18 cellular contexts compared by ENCODE assay signal in the genomic region with DNA sequence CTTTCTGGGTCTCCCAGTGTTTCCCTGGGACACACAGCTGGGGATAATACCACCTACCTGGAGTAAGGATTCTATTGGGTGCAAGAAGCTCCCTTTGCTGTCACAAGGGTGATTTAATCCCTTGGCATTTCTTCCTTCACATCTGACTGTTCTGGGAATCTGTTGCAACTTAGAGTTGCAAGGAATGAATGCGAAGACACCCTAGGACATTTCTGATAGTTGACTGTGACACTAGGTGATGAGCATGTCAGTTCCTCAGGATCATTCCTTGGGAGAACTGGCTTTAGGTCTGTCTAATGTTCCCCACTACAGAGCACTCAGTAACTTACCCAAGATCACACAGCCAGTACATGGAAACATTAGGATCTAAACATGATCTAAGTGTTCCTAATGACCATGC.
DNase-seq lines count a peak whose midpoint lies in the region; ATAC-seq, FAIRE-seq and TF ChIP-seq lines count a peak whose summit lies in the region.
"Had no signal": no experiment of that assay in that cellular context is flagged by ENCODE, and none has a peak within 500 bp of the region (broad histone marks: within the 10 kb centered on the region; RNA-seq: fewer than 3 reads in every experiment).

No MANE protein-coding gene starts in this region.

- H3K4me1 Mint-ChIP-seq in astrocyte (ENCODE audit: low read depth, unreplicated experiment): peaks cover 14% of the 10 kb centered on the region
- no peaks in the 10 kb centered on the region for H3K4me1 Mint-ChIP-seq in Caco-2 (ENCODE audit: low read depth, unreplicated experiment)
- H3K4me1 Mint-ChIP-seq: B cell; CD8-positive, alpha-beta memory T cell had no signal

- H3K9me3 ChIP-seq in GM23248 (ENCODE audit: low read depth) (no peaks in the 10 kb centered on the region), astrocyte (ENCODE audit: insufficient read depth, low read depth, low read length) (no peaks in the 10 kb centered on the region), Caco-2 (no peaks in the 10 kb centered on the region), right cardiac atrium (ENCODE audit: control insufficient read depth, low read length) (no peaks in the 10 kb centered on the region)
- H3K9me3 ChIP-seq: BLaER1 treated with 17β-estradiol and CSF1 and Interleukin-3, amounts not matched to agents 10 nM and 100 nM had no signal

- TF ChIP-seq CTCF in astrocyte (IDR thresholded peaks at IDR 0.05; ENCODE audit: insufficient read depth, low read depth, low read length): no peak
- TF ChIP-seq CTCF in Caco-2 (IDR thresholded peaks at IDR 0.05; ENCODE audit: insufficient read depth in 1 of 2, low read depth in 1 of 2, low read length in 1 of 2, severe bottlenecking in 1 of 2, unreplicated experiment in 1 of 2): no peak

- no peak for TF ChIP-seq POLR2A in H54 (IDR thresholded peaks at IDR 0.05; ENCODE audit: low read depth, low read length)

- H3K9me3 Mint-ChIP-seq in astrocyte (ENCODE audit: unreplicated experiment): no peaks in the 10 kb centered on the region
- no peaks in the 10 kb centered on the region for H3K9me3 Mint-ChIP-seq in Caco-2 (ENCODE audit: unreplicated experiment)

- H2AFZ ChIP-seq in GM23248: no peak overlapping the region
- H2AFZ ChIP-seq in astrocyte (ENCODE audit: low read depth, low read length): peak overlapping the region; percentile 39

- ATAC-seq in right cardiac atrium: no peak
- ATAC-seq: HCT116, K562 had no signal

- H3K27ac ChIP-seq in GM23248 (no peak overlapping the region), astrocyte (ENCODE audit: low read depth, low read length) (peak overlapping the region; percentile 54), epithelial cell of prostate (peak overlapping the region; percentile 37), right cardiac atrium (ENCODE audit: low read length) (no peak overlapping the region)

- no peak for DNase-seq in GM23248
- no peak for DNase-seq in astrocyte (ENCODE audit: low read depth)
- no peak for DNase-seq in epithelial cell of prostate (ENCODE audit: low read depth, low spot score)
- no peak for DNase-seq in H54 (ENCODE audit: insufficient read length, low spot score)
- no peak for DNase-seq in Caco-2
- no peak for DNase-seq in right cardiac atrium
- DNase-seq: CD8-positive, alpha-beta memory T cell; COR-L47; DMS153; DMS79; GF-D8; GOT3 had no signal

- H3K9ac ChIP-seq in GM23248 (no peak overlapping the region), astrocyte (ENCODE audit: low read length) (no peak overlapping the region)
- H3K9ac ChIP-seq: BLaER1 treated with 17β-estradiol and CSF1 and Interleukin-3, amounts not matched to agents 10 nM and 100 nM had no signal

- H3K27me3 Mint-ChIP-seq in astrocyte (ENCODE audit: low read depth, unreplicated experiment): peaks cover 5% of the 10 kb centered on the region
- H3K27me3 Mint-ChIP-seq in Caco-2 (ENCODE audit: insufficient read depth, unreplicated experiment): peaks cover 7% of the 10 kb centered on the region
- H3K27me3 Mint-ChIP-seq: B cell; CD8-positive, alpha-beta memory T cell had no signal

- 78 to 82% methylated on average over 1 of the region's 1 CpG for WGBS in GM23248 (ENCODE audit: low coverage in 1 of 2, low lambda C conversion rate in 2 of 2, missing lambda C conversion rate in 2 of 2), 2 experiments
- 93% methylated on average over 1 of the region's 1 CpG for WGBS in right cardiac atrium

- H4K20me1 ChIP-seq in GM23248 (ENCODE audit: insufficient read depth) (no peaks in the 10 kb centered on the region), astrocyte (ENCODE audit: insufficient read depth, low read length) (no peaks in the 10 kb centered on the region)
- H4K20me1 ChIP-seq: BLaER1 treated with 17β-estradiol and CSF1 and Interleukin-3, amounts not matched to agents 10 nM and 100 nM had no signal

- H3K27ac Mint-ChIP-seq in astrocyte (ENCODE audit: unreplicated experiment) (no peak overlapping the region), Caco-2 (ENCODE audit: unreplicated experiment) (no peak overlapping the region)
- H3K27ac Mint-ChIP-seq: B cell; CD8-positive, alpha-beta memory T cell; HFFc6 had no signal

- peak overlapping the region; percentile 69 for H3K4me2 ChIP-seq in GM23248 (ENCODE audit: unreplicated experiment)
- H3K4me2 ChIP-seq in astrocyte (ENCODE audit: low read length): peak overlapping the region; percentile 83

- H3F3A ChIP-seq in GM23248 (ENCODE audit: insufficient read depth): no peaks in the 10 kb centered on the region; the same call in 1 of the 2 replicates

- H3K79me2 ChIP-seq in GM23248 (ENCODE audit: insufficient read depth) (no peaks in the 10 kb centered on the region), astrocyte (ENCODE audit: insufficient read depth, low read length) (no peaks in the 10 kb centered on the region)

- H3K9me2 ChIP-seq in GM23248 (ENCODE audit: insufficient read depth): no peaks in the 10 kb centered on the region

- no peak for FAIRE-seq in astrocyte (lab: Jason Lieb, UNC)
- FAIRE-seq in H54 (lab: Jason Lieb, UNC): no peak
- FAIRE-seq: HTR-8/SVneo, K562 had no signal

- H3K27me3 ChIP-seq in GM23248 (replicated peaks; ENCODE audit: insufficient read depth) (no peaks in the 10 kb centered on the region), astrocyte (ENCODE audit: insufficient read depth, low read length) (no peaks in the 10 kb centered on the region), Caco-2 (replicated peaks; ENCODE audit: control insufficient read depth, insufficient read depth, low read length) (no peaks in the 10 kb centered on the region), right cardiac atrium (ENCODE audit: control insufficient read depth, insufficient read depth) (no peaks in the 10 kb centered on the region)
- H3K27me3 ChIP-seq: BLaER1 treated with 17β-estradiol and CSF1 and Interleukin-3, amounts not matched to agents 10 nM and 100 nM had no signal

- in situ Hi-C loops in GM23248 (cut with MboI): no loop called here

- no TSS peak for BruUV-seq in Caco-2 (replicated peaks; lab: Mats Ljungman, UMichigan)

- no peaks in the 10 kb centered on the region for H3K36me3 ChIP-seq in GM23248 (ENCODE audit: low read depth)
- no peaks in the 10 kb centered on the region for H3K36me3 ChIP-seq in astrocyte (ENCODE audit: insufficient read depth, low read length)
- H3K36me3 ChIP-seq in Caco-2 (ENCODE audit: control insufficient read depth, insufficient read depth, low read length): no peaks in the 10 kb centered on the region
- H3K36me3 ChIP-seq: BLaER1 treated with 17β-estradiol and CSF1 and Interleukin-3, amounts not matched to agents 10 nM and 100 nM had no signal

- H3K4me3 Mint-ChIP-seq in astrocyte (ENCODE audit: unreplicated experiment): no peak overlapping the region
- H3K4me3 Mint-ChIP-seq in Caco-2 (ENCODE audit: unreplicated experiment): no peak overlapping the region
- H3K4me3 Mint-ChIP-seq: B cell; CD8-positive, alpha-beta memory T cell; HFFc6 had no signal

- H3K4me3 ChIP-seq in GM23248: no peak overlapping the region
- peak overlapping the region; percentile 38 for H3K4me3 ChIP-seq in astrocyte (ENCODE audit: insufficient read depth, low read depth, low read length)
- no peak overlapping the region for H3K4me3 ChIP-seq in Caco-2 (ENCODE audit: low read depth, low read length)
- no peak overlapping the region for H3K4me3 ChIP-seq in right cardiac atrium (ENCODE audit: low read length)
- H3K4me3 ChIP-seq: BLaER1 treated with 17β-estradiol and CSF1 and Interleukin-3, amounts not matched to agents 10 nM and 100 nM; K562 had no signal

- CTCF ChIA-PET in Caco-2 (lab: Charles Lee): no interaction called here

- intact Hi-C loops in Caco-2 (cut with micrococcal nuclease; ENCODE audit: unreplicated experiment): no loop called here
- intact Hi-C loops in right cardiac atrium (cut with DNase I): no loop called here

- H3K36me3 Mint-ChIP-seq in astrocyte (ENCODE audit: low read depth, unreplicated experiment) (no peaks in the 10 kb centered on the region), Caco-2 (ENCODE audit: insufficient read depth, unreplicated experiment) (no peaks in the 10 kb centered on the region)
- H3K36me3 Mint-ChIP-seq: CD8-positive, alpha-beta memory T cell had no signal

- POLR2A ChIA-PET in Caco-2 (lab: Charles Lee): no interaction called here

- 0 out of 2 replicates have a peak, but pooled peaks cover 4% of the 10 kb centered on the region for H3K4me1 ChIP-seq in GM23248 (ENCODE audit: insufficient read depth)
- H3K4me1 ChIP-seq in astrocyte (ENCODE audit: insufficient read depth, low read length): peaks cover 18% of the 10 kb centered on the region
- no peaks in the 10 kb centered on the region for H3K4me1 ChIP-seq in Caco-2
- H3K4me1 ChIP-seq in right cardiac atrium (ENCODE audit: control insufficient read depth, insufficient read depth, low read length): no peaks in the 10 kb centered on the region

Comparison
In these comparisons a context has a peak if more than half of its experiments do, and no peak if none do; other contexts are left out.
1. H3K27ac ChIP-seq: peak in astrocyte (single experiment) and epithelial cell of prostate (single experiment); none in GM23248 (single experiment) and right cardiac atrium (single experiment).